Comparison of ENCODE assay signal across 9 cellular contexts in genomic region chr4:37970702-37971101, GRCh38. TPM values are rescaled to one million over a fixed set of nuclear protein-coding genes. Genes with fewer than 3 reads are reported as not detected.
DNase-seq lines count a peak whose midpoint lies in the region; ATAC-seq and TF ChIP-seq lines count a peak whose summit lies in the region.
"Had no signal": no experiment of that assay in that cellular context is flagged by ENCODE, and none has a peak within 500 bp of the region (broad histone marks: within the 10 kb centered on the region; RNA-seq: fewer than 3 reads in every experiment).

No MANE protein-coding gene starts in this region.

- TF ChIP-seq RAD21 in Ishikawa (IDR thresholded peaks at IDR 0.05; ENCODE audit: low read depth): peak; percentile 31; the same call in 1 of the 2 replicates

- H3K9me3 Mint-ChIP-seq in chondrocyte (ENCODE audit: low read depth) (peaks cover 16% of the 10 kb centered on the region), memory B cell (peaks cover 3% of the 10 kb centered on the region)

- TF ChIP-seq EP300 in Ishikawa (IDR thresholded peaks at IDR 0.05; ENCODE audit: borderline replicate concordance): no peak

- H3K27ac Mint-ChIP-seq in chondrocyte (ENCODE audit: unreplicated experiment) (no peak overlapping the region), memory B cell (peak overlapping the region; percentile 40)

- TF ChIP-seq CTCF in GM12875 (IDR thresholded peaks at IDR 0.05; ENCODE audit: borderline replicate concordance, insufficient read depth, low read depth, low read length) (peak; percentile 69; the same call in 1 of the 2 replicates), WI38 (IDR thresholded peaks at IDR 0.05; ENCODE audit: low read depth, low read length) (0 out of 2 replicates have a peak, but pooled peaks have one; percentile 26), chondrocyte (IDR thresholded peaks at IDR 0.05) (peak; percentile 67)

- H3K36me3 Mint-ChIP-seq in chondrocyte (ENCODE audit: low read depth): peaks cover 5% of the 10 kb centered on the region
- peaks cover 6% of the 10 kb centered on the region for H3K36me3 Mint-ChIP-seq in memory B cell

- peak; percentile 99 for ATAC-seq in memory B cell (ENCODE audit: low read depth)
- ATAC-seq in HG02973 (IDR thresholded peaks at IDR 0.05; ENCODE audit: unreplicated experiment): no peak

- no peaks in the 10 kb centered on the region for H3K27me3 Mint-ChIP-seq in chondrocyte (ENCODE audit: low read depth)
- H3K27me3 Mint-ChIP-seq in memory B cell: no peaks in the 10 kb centered on the region

- DNase-seq in chondrocyte (ENCODE audit: low spot score) (no peak), memory B cell (ENCODE audit: low spot score in 2 of 2) (peak; percentile 64 to 66), stromal cell of bone marrow (ENCODE audit: low read depth) (peak; percentile 37), occipital lobe (lab: John Stamatoyannopoulos, UW) (no peak)

- H3K4me3 Mint-ChIP-seq in chondrocyte (ENCODE audit: unreplicated experiment) (no peak overlapping the region), memory B cell (no peak overlapping the region)

- H3K4me3 ChIP-seq in GM12875 (ENCODE audit: low read depth, low read length) (no peak overlapping the region), WI38 (ENCODE audit: low read depth, low read length) (no peak overlapping the region)
- H3K4me3 ChIP-seq: suprapubic skin had no signal

- H3K4me1 Mint-ChIP-seq in chondrocyte (ENCODE audit: low read depth) (peaks cover 38% of the 10 kb centered on the region), memory B cell (peaks cover 25% of the 10 kb centered on the region)

TF ChIP-seq in Ishikawa, 13 proteins besides CTCF, POLR2A, EP300 and RAD21:
- TF ChIP-seq MAX (IDR thresholded peaks at IDR 0.05) (peak; percentile 52; the same call in 1 of the 2 replicates), REST (IDR thresholded peaks at IDR 0.05; ENCODE audit: low read depth) (no peak)

RNA-seq across cellular contexts. Expression of gene PTTG2, which starts 10.5 kb away (rescaled TPM):
- total RNA-seq in chondrocyte: 0.45 TPM in 1 of 3 replicates, not detected in the others
- not detected for total RNA-seq in occipital lobe
- total RNA-seq: suprapubic skin had no signal

Comparison
In these comparisons a context has a peak if more than half of its experiments do, and no peak if none do; other contexts are left out.
1. DNase-seq: peak in memory B cell (2 of 2) and stromal cell of bone marrow (single experiment); none in chondrocyte (single experiment) and occipital lobe (single experiment).
2. Peak in every context shown above with its lines, with median percentiles within 50 percentile points of each other: CTCF ChIP-seq.